In genomic region chr19:1434577-1435060, GRCh38 we compare ENCODE assay signal across 2 cellular contexts.
TF ChIP-seq lines count a peak whose summit lies in the region.

No MANE protein-coding gene starts in this region.

TF ChIP-seq in HEK293, 187 proteins besides CTCF, POLR2A, EP300 and RAD21:
- TF ChIP-seq KLF8 (tag by site-specific recombination; IDR thresholded peaks at IDR 0.05) (peak; percentile 23; the same call in 1 of the 2 replicates), HIC1 (tag by site-specific recombination; IDR thresholded peaks at IDR 0.05) (peak; percentile 67; the same call in 1 of the 2 replicates), GLIS2 (tag by site-specific recombination; IDR thresholded peaks at IDR 0.05) (peak; percentile 56), KLF10 (tag by site-specific recombination; IDR thresholded peaks at IDR 0.05) (0 out of 2 replicates have a peak, but pooled peaks have one; percentile 22), ZNF707 (tag by site-specific recombination; IDR thresholded peaks at IDR 0.05) (no peak)

TF ChIP-seq in H1, 55 proteins besides CTCF, POLR2A, EP300 and RAD21:
- TF ChIP-seq KDM1A (IDR thresholded peaks at IDR 0.05; ENCODE audit: borderline replicate concordance, low read length): no peak
- TF ChIP-seq ZNF274 (IDR thresholded peaks at IDR 0.05; ENCODE audit: borderline replicate concordance, extremely low read depth, low read length): no peak
- TF ChIP-seq NRF1 (IDR thresholded peaks at IDR 0.05; ENCODE audit: low read depth, low read length): no peak
- TF ChIP-seq, protein P1, sequence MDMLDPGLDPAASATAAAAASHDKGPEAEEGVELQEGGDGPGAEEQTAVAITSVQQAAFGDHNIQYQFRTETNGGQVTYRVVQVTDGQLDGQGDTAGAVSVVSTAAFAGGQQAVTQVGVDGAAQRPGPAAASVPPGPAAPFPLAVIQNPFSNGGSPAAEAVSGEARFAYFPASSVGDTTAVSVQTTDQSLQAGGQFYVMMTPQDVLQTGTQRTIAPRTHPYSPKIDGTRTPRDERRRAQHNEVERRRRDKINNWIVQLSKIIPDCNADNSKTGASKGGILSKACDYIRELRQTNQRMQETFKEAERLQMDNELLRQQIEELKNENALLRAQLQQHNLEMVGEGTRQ (IDR thresholded peaks at IDR 0.05; ENCODE audit: low read length): no peak
- TF ChIP-seq TAF1 (IDR thresholded peaks at IDR 0.05; ENCODE audit: low read depth, low read length): no peak
- TF ChIP-seq CHD1 (IDR thresholded peaks at IDR 0.05; ENCODE audit: low read depth, low read length): no peak
- no peak for TF ChIP-seq SRF (IDR thresholded peaks at IDR 0.05; ENCODE audit: low read depth, low read length)
- no peak for TF ChIP-seq RXRA (IDR thresholded peaks at IDR 0.05; ENCODE audit: insufficient read depth, low read depth, low read length)
- no peak for TF ChIP-seq FOSL1 (IDR thresholded peaks at IDR 0.05; ENCODE audit: insufficient read depth, low read depth, low read length)
- TF ChIP-seq SP1 (IDR thresholded peaks at IDR 0.05; ENCODE audit: low read depth, low read length): no peak
- TF ChIP-seq KDM5A (IDR thresholded peaks at IDR 0.05; ENCODE audit: low read length): no peak
- TF ChIP-seq SIN3A (conservative IDR thresholded peaks at IDR 0.05 in 1 of 2, IDR thresholded peaks at IDR 0.05 in 1 of 2; ENCODE audit: low read depth in 1 of 2, low read length in 2 of 2): no peak
- TF ChIP-seq ASH2L (IDR thresholded peaks at IDR 0.05; ENCODE audit: low read length): no peak
- TF ChIP-seq TAF7 (optimal IDR thresholded peaks at IDR 0.05; ENCODE audit: borderline replicate concordance, low read depth, low read length): no peak
